26 cellular contexts compared by ENCODE assay signal in the genomic region with DNA sequence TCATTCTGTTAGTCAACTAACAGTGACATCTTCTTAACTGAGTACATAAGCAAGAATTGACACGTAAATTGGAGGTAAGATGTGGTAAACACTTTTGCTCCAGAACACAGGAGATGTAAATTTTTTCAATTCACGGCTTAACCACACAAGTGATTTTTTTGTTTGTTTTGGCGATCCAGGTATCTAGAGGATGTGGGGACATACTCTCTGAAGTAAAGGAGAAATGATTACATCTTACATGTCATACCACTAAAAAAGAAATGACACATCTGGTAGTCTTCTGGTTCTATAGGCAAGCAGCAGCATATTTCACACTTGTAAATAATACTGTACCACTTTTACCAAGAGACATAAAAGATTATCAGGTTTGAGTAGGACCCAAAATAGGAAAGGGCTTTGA.
DNase-seq lines count a peak whose midpoint lies in the region; ATAC-seq, FAIRE-seq and TF ChIP-seq lines count a peak whose summit lies in the region.
"Had no signal": no experiment of that assay in that cellular context is flagged by ENCODE, and none has a peak within 500 bp of the region (broad histone marks: within the 10 kb centered on the region; RNA-seq: fewer than 3 reads in every experiment).

No MANE protein-coding gene starts in this region.

- H3K36me3 ChIP-seq in mammary epithelial cell (ENCODE audit: insufficient read depth, low read length) (no peaks in the 10 kb centered on the region), OCI-LY7 (ENCODE audit: insufficient read depth, low read length) (no peaks in the 10 kb centered on the region), pancreas (no peaks in the 10 kb centered on the region)
- H3K36me3 ChIP-seq: BE2C, BLaER1 had no signal

- BruUV-seq in mammary epithelial cell (replicated peaks; lab: Mats Ljungman, UMichigan) (no TSS peak), MCF 10A (replicated peaks; lab: Mats Ljungman, UMichigan) (no TSS peak), OCI-LY7 (replicated peaks; lab: Mats Ljungman, UMichigan) (no TSS peak)

- no peaks in the 10 kb centered on the region for H3K27me3 Mint-ChIP-seq in MCF 10A (ENCODE audit: insufficient read depth, unreplicated experiment)
- H3K27me3 Mint-ChIP-seq: CD4-positive, alpha-beta memory T cell; CD4-positive, CD25-positive, alpha-beta regulatory T cell; CD8-positive, alpha-beta memory T cell had no signal

- CTCF ChIA-PET in mammary epithelial cell (lab: Charles Lee; ENCODE audit: low non-redundant PET) (no interaction called here), MCF 10A (lab: Yijun Ruan, JAX) (interaction anchor here (0.7 kb wide), 1 partner anchor 1289 kb away, joined by 3 read pairs; no protein-coding TSS in a partner anchor), OCI-LY7 (lab: Charles Lee; ENCODE audit: unreplicated experiment) (no interaction called here)

- no peaks in the 10 kb centered on the region for H3K9me2 ChIP-seq in OCI-LY7 (ENCODE audit: insufficient read depth, low read length)

- peaks cover 9% of the 10 kb centered on the region for H3K4me1 Mint-ChIP-seq in MCF 10A (ENCODE audit: insufficient read depth, unreplicated experiment)
- H3K4me1 Mint-ChIP-seq: CD14-positive monocyte; CD4-positive, alpha-beta memory T cell; CD4-positive, CD25-positive, alpha-beta regulatory T cell; CD8-positive, alpha-beta memory T cell had no signal

- H3K9me3 ChIP-seq in mammary epithelial cell (replicated peaks; ENCODE audit: insufficient read depth, low read length) (no peaks in the 10 kb centered on the region), OCI-LY7 (ENCODE audit: low read length) (peaks cover 5% of the 10 kb centered on the region; the same call in 1 of the 2 replicates), pancreas (no peaks in the 10 kb centered on the region)
- H3K9me3 ChIP-seq: BE2C, BLaER1 had no signal

- FAIRE-seq in pancreas (lab: Jason Lieb, UNC) = no peak
- FAIRE-seq: A204.1, GM12891, GM19239 had no signal

- H3K27me3 ChIP-seq in mammary epithelial cell (ENCODE audit: insufficient read depth, low read length) (no peaks in the 10 kb centered on the region), pancreas (no peaks in the 10 kb centered on the region)
- H3K27me3 ChIP-seq: BE2C, BLaER1 had no signal

- peak; percentile 4 for DNase-seq in mammary epithelial cell
- DNase-seq in MCF 10A (ENCODE audit: unreplicated experiment) = no peak
- DNase-seq in DMS53 treated with DMSO at 0.1 percent for 48 hours (lab: John Stamatoyannopoulos, UW; ENCODE audit: unreplicated experiment) = peak; percentile 15
- DNase-seq in OCI-LY7 (ENCODE audit: low spot score) = no peak
- DNase-seq in retina = no peak
- no peak for DNase-seq in NAMALWA (ENCODE audit: low spot score)
- DNase-seq in pancreas = no peak
- DNase-seq: 8988T; ACHN; BE2C; C1 segment of cervical spinal cord; CD4-positive, alpha-beta memory T cell; CD4-positive, CD25-positive, alpha-beta regulatory T cell; CD8-positive, alpha-beta memory T cell; COR-L47; DMS 273 treated with DMSO at 0.1 percent for 48 hours; DMS153; DMS79; DND-41; EL; GDM1 had no signal

- H3K27ac Mint-ChIP-seq in MCF 10A (ENCODE audit: low read depth, unreplicated experiment) = no peak overlapping the region
- H3K27ac Mint-ChIP-seq: CD14-positive monocyte; CD4-positive, alpha-beta memory T cell; CD4-positive, CD25-positive, alpha-beta regulatory T cell; CD8-positive, alpha-beta memory T cell had no signal

- H3K4me2 ChIP-seq in mammary epithelial cell (ENCODE audit: insufficient read depth, low read depth, low read length) (no peak overlapping the region), OCI-LY7 (ENCODE audit: low read length) (no peak overlapping the region)
- H3K4me2 ChIP-seq: BLaER1 had no signal

- no peak for TF ChIP-seq CTCF in mammary epithelial cell (conservative IDR thresholded peaks at IDR 0.05 in 1 of 2, IDR thresholded peaks at IDR 0.05 in 1 of 2; ENCODE audit: extremely low read depth in 1 of 2, insufficient read depth in 1 of 2, low read depth in 1 of 2, low read length in 2 of 2)
- no peak for TF ChIP-seq CTCF in MCF 10A (IDR thresholded peaks at IDR 0.05; ENCODE audit: unreplicated experiment)
- TF ChIP-seq CTCF in OCI-LY7 (conservative IDR thresholded peaks at IDR 0.05; ENCODE audit: low read length) = no peak
- TF ChIP-seq CTCF in pancreas (IDR thresholded peaks at IDR 0.05) = no peak

- H3K4me3 ChIP-seq in mammary epithelial cell (replicated peaks in 1 of 3; ENCODE audit: insufficient read depth in 1 of 3, low read depth in 2 of 3, low read length in 3 of 3) = no peak overlapping the region
- H3K4me3 ChIP-seq in OCI-LY7 (ENCODE audit: low read depth, low read length, poor library complexity, severe bottlenecking) = no peak overlapping the region
- no peak overlapping the region for H3K4me3 ChIP-seq in pancreas
- H3K4me3 ChIP-seq: BLaER1 had no signal

- no peak for ATAC-seq in pancreas

- whole genome bisulfite sequencing in mammary epithelial cell (ENCODE audit: low coverage, missing lambda C conversion rate) = 64% methylated on average over 3 of the region's 3 CpGs
- WGBS in pancreas, 2 donors = 58 to 67% methylated on average over 3 of the region's 3 CpGs

- no peak overlapping the region for H3K9ac ChIP-seq in mammary epithelial cell (ENCODE audit: insufficient read depth, low read length)
- H3K9ac ChIP-seq: BLaER1 had no signal

- H4K20me1 ChIP-seq in mammary epithelial cell (ENCODE audit: insufficient read depth, low read length) = no peaks in the 10 kb centered on the region
- no peaks in the 10 kb centered on the region for H4K20me1 ChIP-seq in OCI-LY7 (ENCODE audit: insufficient read depth, low read length)
- H4K20me1 ChIP-seq: BLaER1 had no signal

- in situ Hi-C loops in mammary epithelial cell (cut with MboI; ENCODE audit: low sequenced_read_pairs in 2 of 2) = no loop called here

- intact Hi-C loops in mammary epithelial cell (cut with micrococcal nuclease) = no loop called here
- intact Hi-C loops in MCF 10A (cut with micrococcal nuclease) = no loop called here
- intact Hi-C loops in OCI-LY7 (cut with micrococcal nuclease; ENCODE audit: unreplicated experiment) = no loop called here
- intact Hi-C loops in pancreas (cut with DNase I) = no loop called here

- H3K4me3 Mint-ChIP-seq in MCF 10A (ENCODE audit: unreplicated experiment) = no peak overlapping the region
- H3K4me3 Mint-ChIP-seq: CD14-positive monocyte; CD4-positive, alpha-beta memory T cell; CD4-positive, CD25-positive, alpha-beta regulatory T cell; CD8-positive, alpha-beta memory T cell had no signal

- no peak overlapping the region for H2AFZ ChIP-seq in mammary epithelial cell (ENCODE audit: low read depth, low read length)
- peak overlapping the region; percentile 16; the same call in 1 of the 2 replicates for H2AFZ ChIP-seq in OCI-LY7 (ENCODE audit: low read length)

- no peaks in the 10 kb centered on the region for H3K4me1 ChIP-seq in mammary epithelial cell (ENCODE audit: insufficient read depth, low read length)
- H3K4me1 ChIP-seq in OCI-LY7 (ENCODE audit: insufficient read depth, low read length, poor library complexity, severe bottlenecking) = no peaks in the 10 kb centered on the region
- H3K4me1 ChIP-seq in pancreas = no peaks in the 10 kb centered on the region
- H3K4me1 ChIP-seq: BE2C, BLaER1 had no signal

- H3K79me2 ChIP-seq in mammary epithelial cell (ENCODE audit: insufficient read depth, low read length) (no peaks in the 10 kb centered on the region), OCI-LY7 (ENCODE audit: insufficient read depth, low read depth, low read length) (no peaks in the 10 kb centered on the region)

- POLR2A ChIA-PET in MCF 10A (lab: Yijun Ruan, JAX) (interaction anchor here (0.6 kb wide), 1 partner anchor 1230 kb away, joined by 3 read pairs; no protein-coding TSS in a partner anchor), OCI-LY7 (lab: Charles Lee) (interaction anchor here (1.5 to 1.9 kb wide), 2 partner anchors 12 to 14 kb away, joined by 5 read pairs; no protein-coding TSS in a partner anchor)

- dilution Hi-C loops in mammary epithelial cell (cut with HindIII; ENCODE audit: low sequenced_read_pairs) = no loop called here

- H3K36me3 Mint-ChIP-seq in MCF 10A (ENCODE audit: insufficient read depth, unreplicated experiment) = no peaks in the 10 kb centered on the region
- H3K36me3 Mint-ChIP-seq: CD14-positive monocyte; CD4-positive, alpha-beta memory T cell; CD4-positive, CD25-positive, alpha-beta regulatory T cell; CD8-positive, alpha-beta memory T cell had no signal

- no peaks in the 10 kb centered on the region for H3K9me3 Mint-ChIP-seq in MCF 10A (ENCODE audit: unreplicated experiment)

- H3K27ac ChIP-seq in mammary epithelial cell (ENCODE audit: insufficient read depth, low read depth, low read length) = no peak overlapping the region
- H3K27ac ChIP-seq in OCI-LY7 (ENCODE audit: low read depth, low read length, poor library complexity, severe bottlenecking) = no peak overlapping the region
- H3K27ac ChIP-seq in pancreas = no peak overlapping the region
- H3K27ac ChIP-seq: BLaER1 had no signal

Comparison
In these comparisons a context has a peak if more than half of its experiments do, and no peak if none do; other contexts are left out.
1. DNase-seq: peak in mammary epithelial cell (single experiment) and DMS53 treated with DMSO at 0.1 percent for 48 hours (single experiment); none in MCF 10A (single experiment), OCI-LY7 (single experiment), retina (single experiment), NAMALWA (single experiment) and pancreas (0 of 6).